1 cellular context compared by ENCODE assay signal in the genomic region with DNA sequence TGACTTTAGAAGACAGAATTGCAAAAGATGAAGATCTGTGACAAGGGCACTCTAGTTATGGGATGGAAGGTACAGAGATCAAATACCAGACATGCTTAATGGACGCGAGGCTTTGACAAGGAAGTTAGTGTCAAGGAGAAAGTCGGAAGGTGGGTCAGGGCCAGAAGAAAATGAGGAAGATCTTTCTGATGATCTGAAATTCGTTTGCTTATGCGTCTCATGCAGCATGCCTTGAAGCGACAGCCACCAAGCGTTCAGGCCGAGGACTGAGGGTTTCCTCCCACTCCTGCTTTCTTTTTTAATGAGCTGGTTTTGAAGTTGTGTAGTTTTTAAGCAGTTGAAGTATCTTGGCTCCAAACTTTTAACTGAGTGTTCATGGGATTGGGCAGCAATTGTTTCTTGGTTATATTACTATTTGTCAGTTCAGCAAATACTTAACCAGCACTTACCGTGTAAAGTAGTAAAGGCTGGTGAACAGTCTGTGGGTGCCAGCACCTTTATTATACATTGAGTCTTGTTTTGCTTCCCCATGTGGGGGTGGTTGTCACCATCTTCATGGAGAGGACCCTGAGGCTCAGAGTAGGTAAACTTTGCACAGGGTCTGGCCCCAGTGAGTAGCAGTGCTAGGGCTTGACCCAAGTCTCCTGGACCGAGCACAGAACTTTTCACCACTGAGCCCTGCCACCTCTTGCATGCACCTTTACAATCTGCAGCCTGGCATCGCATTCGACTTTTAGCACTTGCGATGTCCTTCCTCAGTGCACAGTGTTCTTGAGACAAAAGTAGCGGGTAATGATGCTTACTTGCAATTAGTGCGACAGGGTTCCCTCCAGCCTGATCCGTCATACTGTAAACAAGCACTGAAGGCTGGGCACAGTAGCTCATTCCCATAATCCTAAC.
TF ChIP-seq lines count a peak whose summit lies in the region.

No MANE protein-coding gene starts in this region.

TF ChIP-seq in K562, 482 proteins besides CTCF, POLR2A, EP300 and RAD21:
- peak; percentile 68 for TF ChIP-seq ZNF316 (IDR thresholded peaks at IDR 0.05)
- no peak for TF ChIP-seq RB1 (IDR thresholded peaks at IDR 0.05; ENCODE audit: low read depth)
- TF ChIP-seq MAFG (tag; conservative IDR thresholded peaks at IDR 0.05) = peak; percentile 27
- no peak for TF ChIP-seq HDAC1 (IDR thresholded peaks at IDR 0.05)
- TF ChIP-seq, protein P1, sequence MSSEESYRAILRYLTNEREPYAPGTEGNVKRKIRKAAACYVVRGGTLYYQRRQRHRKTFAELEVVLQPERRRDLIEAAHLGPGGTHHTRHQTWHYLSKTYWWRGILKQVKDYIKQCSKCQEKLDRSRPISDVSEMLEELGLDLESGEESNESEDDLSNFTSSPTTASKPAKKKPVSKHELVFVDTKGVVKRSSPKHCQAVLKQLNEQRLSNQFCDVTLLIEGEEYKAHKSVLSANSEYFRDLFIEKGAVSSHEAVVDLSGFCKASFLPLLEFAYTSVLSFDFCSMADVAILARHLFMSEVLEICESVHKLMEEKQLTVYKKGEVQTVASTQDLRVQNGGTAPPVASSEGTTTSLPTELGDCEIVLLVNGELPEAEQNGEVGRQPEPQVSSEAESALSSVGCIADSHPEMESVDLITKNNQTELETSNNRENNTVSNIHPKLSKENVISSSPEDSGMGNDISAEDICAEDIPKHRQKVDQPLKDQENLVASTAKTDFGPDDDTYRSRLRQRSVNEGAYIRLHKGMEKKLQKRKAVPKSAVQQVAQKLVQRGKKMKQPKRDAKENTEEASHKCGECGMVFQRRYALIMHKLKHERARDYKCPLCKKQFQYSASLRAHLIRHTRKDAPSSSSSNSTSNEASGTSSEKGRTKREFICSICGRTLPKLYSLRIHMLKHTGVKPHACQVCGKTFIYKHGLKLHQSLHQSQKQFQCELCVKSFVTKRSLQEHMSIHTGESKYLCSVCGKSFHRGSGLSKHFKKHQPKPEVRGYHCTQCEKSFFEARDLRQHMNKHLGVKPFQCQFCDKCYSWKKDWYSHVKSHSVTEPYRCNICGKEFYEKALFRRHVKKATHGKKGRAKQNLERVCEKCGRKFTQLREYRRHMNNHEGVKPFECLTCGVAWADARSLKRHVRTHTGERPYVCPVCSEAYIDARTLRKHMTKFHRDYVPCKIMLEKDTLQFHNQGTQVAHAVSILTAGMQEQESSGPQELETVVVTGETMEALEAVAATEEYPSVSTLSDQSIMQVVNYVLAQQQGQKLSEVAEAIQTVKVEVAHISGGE (CRISPR knock-in tag; IDR thresholded peaks at IDR 0.05) = no peak
- TF ChIP-seq MAFF (IDR thresholded peaks at IDR 0.05; ENCODE audit: low read length) = 0 out of 2 replicates have a peak, but pooled peaks have one; percentile 13
- TF ChIP-seq ZNF445 (CRISPR knock-in tag; IDR thresholded peaks at IDR 0.05; ENCODE audit: low read depth) = no peak
- TF ChIP-seq KAT7 (CRISPR knock-in tag; IDR thresholded peaks at IDR 0.05; ENCODE audit: borderline replicate concordance) = no peak
- TF ChIP-seq C11orf30 (IDR thresholded peaks at IDR 0.05; ENCODE audit: low read depth) = 0 out of 2 replicates have a peak, but pooled peaks have one; percentile 33
TF ChIP-seq in K562: peak in this region for 4.
